ENCODE assay signal across 12 cellular contexts in the genomic region with DNA sequence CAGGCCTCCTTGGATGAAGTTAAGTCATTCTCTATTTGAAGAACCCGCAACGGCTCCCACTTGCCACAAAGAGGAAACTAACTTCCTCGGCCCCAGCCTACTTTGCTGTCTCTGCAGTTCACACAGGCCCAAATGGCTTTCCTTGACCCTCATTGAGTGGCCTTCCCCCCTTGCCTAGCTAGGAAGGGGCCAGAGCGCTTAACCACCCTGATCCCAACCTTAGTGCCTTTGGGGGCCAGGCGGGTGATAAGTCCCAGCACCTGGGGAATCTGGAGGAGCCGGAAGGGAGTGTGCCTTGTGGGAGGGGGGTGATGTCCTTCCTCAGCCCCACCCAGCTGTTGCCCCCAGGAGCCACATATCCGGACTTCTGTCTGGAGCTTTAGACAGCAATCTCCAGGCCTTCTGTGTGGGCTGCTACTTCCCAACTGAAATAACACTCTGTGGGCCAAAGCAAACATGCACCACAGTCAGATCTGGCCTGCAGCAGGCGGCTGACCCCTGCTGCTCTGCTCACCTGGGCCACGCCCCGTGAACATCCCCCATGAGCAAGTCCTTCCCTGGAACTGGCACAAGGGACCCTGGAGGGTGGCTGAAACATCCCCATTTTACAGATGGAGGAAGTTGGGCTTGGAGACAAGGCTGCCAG. TPM values are rescaled to one million over a fixed set of nuclear protein-coding genes. Genes with fewer than 3 reads are reported as not detected.
A peak's percentile ranks its signal among the peaks of the same experiment; 100 is the strongest.
DNase-seq lines count a peak whose midpoint lies in the region; ATAC-seq, FAIRE-seq and TF ChIP-seq lines count a peak whose summit lies in the region.
"Had no signal": no experiment of that assay in that cellular context is flagged by ENCODE, and none has a peak within 500 bp of the region (broad histone marks: within the 10 kb centered on the region; RNA-seq: fewer than 3 reads in every experiment).

No MANE protein-coding gene starts in this region.

- no peak for ATAC-seq in activated naive CD8-positive, alpha-beta T cell treated with anti-CD3 and anti-CD28 coated beads, Interleukin-2, amount 10 ng/mL, durations not matched to agents 7 days and 5 days (ENCODE audit: low read depth)
- ATAC-seq in aorta (ENCODE audit: low FRiP score) (peak; percentile 51), GM21381 (IDR thresholded peaks at IDR 0.05; ENCODE audit: unreplicated experiment) (no peak)
- ATAC-seq: activated T-helper 17 cell treated with anti-CD3 and anti-CD28 coated beads, Interleukin-2, amount 50 U/mL, for 72 hours had no signal

- H3K4me1 ChIP-seq in breast epithelium: peaks cover 0 to 5% of the 10 kb centered on the region in 2 donors
- no peaks in the 10 kb centered on the region for H3K4me1 ChIP-seq in mammary epithelial cell (ENCODE audit: insufficient read depth, low read length)
- H3K4me1 ChIP-seq in liver (ENCODE audit: control insufficient read depth in 4 of 4, insufficient read depth in 4 of 4, low read length in 3 of 4): peaks cover 14 to 59% (median 50%) of the 10 kb centered on the region in 4 donors
- no peaks in the 10 kb centered on the region for H3K4me1 ChIP-seq in aorta (ENCODE audit: control insufficient read depth in 1 of 2, insufficient read depth in 2 of 2, low read length in 2 of 2)

- no peak overlapping the region for H3K4me2 ChIP-seq in mammary epithelial cell (ENCODE audit: insufficient read depth, low read depth, low read length)

- POLR2A ChIA-PET in activated naive CD8-positive, alpha-beta T cell treated with anti-CD3 and anti-CD28 coated beads, Interleukin-2, amount 10 ng/mL, durations not matched to agents 7 days and 5 days (lab: Charles Lee): interaction anchor here (0.6 kb wide), 1 partner anchor 49 kb away, joined by 3 read pairs; no protein-coding TSS in a partner anchor

- H3K27me3 ChIP-seq in breast epithelium (no peaks in the 10 kb centered on the region), mammary epithelial cell (ENCODE audit: insufficient read depth, low read length) (no peaks in the 10 kb centered on the region), liver (ENCODE audit: control insufficient read depth in 4 of 4, insufficient read depth in 4 of 4, low read length in 3 of 4) (no peaks in the 10 kb centered on the region), aorta (ENCODE audit: control insufficient read depth in 1 of 2, insufficient read depth in 2 of 2, low read length in 1 of 2) (no peaks in the 10 kb centered on the region)

- no peak for FAIRE-seq in RCC 7860 (lab: Jason Lieb, UNC)
- FAIRE-seq: TTC549 had no signal

- WGBS in mammary epithelial cell (ENCODE audit: low coverage, missing lambda C conversion rate): 67% methylated on average over 10 of the region's 10 CpGs
- 44% methylated on average over 10 of the region's 10 CpGs for WGBS in liver
- WGBS in aorta, 2 donors: 68 to 69% methylated on average over 10 of the region's 10 CpGs

- H2AFZ ChIP-seq in mammary epithelial cell (ENCODE audit: low read depth, low read length): no peak overlapping the region

- in situ Hi-C loops in mammary epithelial cell (cut with MboI; ENCODE audit: low sequenced_read_pairs in 2 of 2): no loop called here

- H4K20me1 ChIP-seq in mammary epithelial cell (ENCODE audit: insufficient read depth, low read length): no peaks in the 10 kb centered on the region

- no peaks in the 10 kb centered on the region for H3K36me3 ChIP-seq in breast epithelium
- no peaks in the 10 kb centered on the region for H3K36me3 ChIP-seq in mammary epithelial cell (ENCODE audit: insufficient read depth, low read length)
- peaks cover 0 to 2% (median 0%) of the 10 kb centered on the region in 4 donors for H3K36me3 ChIP-seq in liver (ENCODE audit: control insufficient read depth in 4 of 4, insufficient read depth in 3 of 4, low read depth in 1 of 4, low read length in 3 of 4)
- H3K36me3 ChIP-seq in aorta (ENCODE audit: control insufficient read depth in 1 of 2, insufficient read depth in 2 of 2, low read length in 1 of 2): peaks cover 0 to 2% of the 10 kb centered on the region in 2 donors

- peak overlapping the region; percentile 58 to 81 for H3K27ac ChIP-seq in breast epithelium
- H3K27ac ChIP-seq in mammary epithelial cell (ENCODE audit: insufficient read depth, low read depth, low read length): no peak overlapping the region
- peak overlapping the region; percentile 60 to 64 for H3K27ac ChIP-seq in liver (ENCODE audit: low read depth in 1 of 2, low read length in 2 of 2)
- no peak overlapping the region for H3K27ac ChIP-seq in aorta (ENCODE audit: low read depth in 1 of 2, low read length in 2 of 2)

- H3K9me3 ChIP-seq in breast epithelium (no peaks in the 10 kb centered on the region), mammary epithelial cell (replicated peaks; ENCODE audit: insufficient read depth, low read length) (no peaks in the 10 kb centered on the region), liver (ENCODE audit: control insufficient read depth in 4 of 4, low read length in 3 of 4) (no peaks in the 10 kb centered on the region), aorta (ENCODE audit: control insufficient read depth, low read length) (no peaks in the 10 kb centered on the region)

- no peak for TF ChIP-seq POLR2A in breast epithelium (IDR thresholded peaks at IDR 0.05)

- H3K4me3 Mint-ChIP-seq in activated naive CD8-positive, alpha-beta T cell treated with anti-CD3 and anti-CD28 coated beads, Interleukin-2, amount 10 ng/mL, durations not matched to agents 7 days and 5 days: no peak overlapping the region
- H3K4me3 Mint-ChIP-seq: activated T-helper 17 cell treated with anti-CD3 and anti-CD28 coated beads, Interleukin-2, amount 50 U/mL, for 72 hours had no signal

- no TSS peak for BruUV-seq in mammary epithelial cell (replicated peaks; lab: Mats Ljungman, UMichigan)

- H3K79me2 ChIP-seq in mammary epithelial cell (ENCODE audit: insufficient read depth, low read length): peaks cover 56% of the 10 kb centered on the region

- no peaks in the 10 kb centered on the region for H3K9me3 Mint-ChIP-seq in activated naive CD8-positive, alpha-beta T cell treated with anti-CD3 and anti-CD28 coated beads, Interleukin-2, amount 10 ng/mL, durations not matched to agents 7 days and 5 days
- H3K9me3 Mint-ChIP-seq: activated T-helper 17 cell treated with anti-CD3 and anti-CD28 coated beads, Interleukin-2, amount 50 U/mL, for 72 hours had no signal

- intact Hi-C loops in breast epithelium (cut with DNase I; ENCODE audit: low total_unique reads) (no loop called here), mammary epithelial cell (cut with micrococcal nuclease) (no loop called here), aorta (cut with DNase I) (no loop called here)

- peaks cover 9% of the 10 kb centered on the region for H3K4me1 Mint-ChIP-seq in activated naive CD8-positive, alpha-beta T cell treated with anti-CD3 and anti-CD28 coated beads, Interleukin-2, amount 10 ng/mL, durations not matched to agents 7 days and 5 days
- H3K4me1 Mint-ChIP-seq: activated T-helper 17 cell treated with anti-CD3 and anti-CD28 coated beads, Interleukin-2, amount 50 U/mL, for 72 hours had no signal

- H3K4me3 ChIP-seq in breast epithelium: no peak overlapping the region
- no peak overlapping the region for H3K4me3 ChIP-seq in mammary epithelial cell (replicated peaks in 1 of 3; ENCODE audit: insufficient read depth in 1 of 3, low read depth in 2 of 3, low read length in 3 of 3)
- no peak overlapping the region for H3K4me3 ChIP-seq in liver (ENCODE audit: low read depth in 1 of 3, low read length in 3 of 3)
- no peak overlapping the region for H3K4me3 ChIP-seq in aorta (ENCODE audit: low read length in 2 of 2)

- dilution Hi-C loops in mammary epithelial cell (cut with HindIII; ENCODE audit: low sequenced_read_pairs): loop anchor here (5.0 kb wide), 1 partner anchor 101 kb away; the partner anchor contains the start of gene CLPTM1

- DNase-seq in breast epithelium (ENCODE audit: low spot score in 2 of 2): no peak
- no peak for DNase-seq in mammary epithelial cell
- no peak for DNase-seq in activated naive CD8-positive, alpha-beta T cell treated with anti-CD3 and anti-CD28 coated beads, Interleukin-2, amount 10 ng/mL, durations not matched to agents 7 days and 5 days
- peak in 1 of 2 donors; percentile 64 for DNase-seq in aorta
- no peak for DNase-seq in AG08396 (ENCODE audit: low spot score)
- DNase-seq in RCC 7860 (ENCODE audit: low spot score): no peak
- DNase-seq: effector memory CD4-positive, alpha-beta T cell; NCI-H446 had no signal

- TF ChIP-seq RAD21 in liver (IDR thresholded peaks at IDR 0.05): peak in 1 of 2 donors; percentile 25

- H3K27ac Mint-ChIP-seq in activated naive CD8-positive, alpha-beta T cell treated with anti-CD3 and anti-CD28 coated beads, Interleukin-2, amount 10 ng/mL, durations not matched to agents 7 days and 5 days: peak overlapping the region; percentile 22
- H3K27ac Mint-ChIP-seq: activated T-helper 17 cell treated with anti-CD3 and anti-CD28 coated beads, Interleukin-2, amount 50 U/mL, for 72 hours had no signal

- TF ChIP-seq CTCF in breast epithelium (IDR thresholded peaks at IDR 0.05): no peak
- no peak for TF ChIP-seq CTCF in mammary epithelial cell (conservative IDR thresholded peaks at IDR 0.05 in 1 of 2, IDR thresholded peaks at IDR 0.05 in 1 of 2; ENCODE audit: extremely low read depth in 1 of 2, insufficient read depth in 1 of 2, low read depth in 1 of 2, low read length in 2 of 2)
- no peak for TF ChIP-seq CTCF in liver (IDR thresholded peaks at IDR 0.05; ENCODE audit: low read depth, low read length, missing input control)

- H3K27me3 Mint-ChIP-seq in activated naive CD8-positive, alpha-beta T cell treated with anti-CD3 and anti-CD28 coated beads, Interleukin-2, amount 10 ng/mL, durations not matched to agents 7 days and 5 days: peaks cover 12% of the 10 kb centered on the region
- H3K27me3 Mint-ChIP-seq: activated T-helper 17 cell treated with anti-CD3 and anti-CD28 coated beads, Interleukin-2, amount 50 U/mL, for 72 hours had no signal

- H3K9ac ChIP-seq in mammary epithelial cell (ENCODE audit: insufficient read depth, low read length): no peak overlapping the region
- no peak overlapping the region for H3K9ac ChIP-seq in liver (ENCODE audit: low read depth in 1 of 2, low read length in 2 of 2)

- no peaks in the 10 kb centered on the region for H3K36me3 Mint-ChIP-seq in activated naive CD8-positive, alpha-beta T cell treated with anti-CD3 and anti-CD28 coated beads, Interleukin-2, amount 10 ng/mL, durations not matched to agents 7 days and 5 days

- CTCF ChIA-PET in mammary epithelial cell (lab: Charles Lee; ENCODE audit: low non-redundant PET): no interaction called here

RNA-seq across cellular contexts. Expression of gene NECTIN2, which starts 10.5 kb away (rescaled TPM):
- total RNA-seq in breast epithelium: 100 to 1,000 TPM in 1 of 3 donors, 10 to 100 TPM in 2; 28.0 to 114 (median 86.6) TPM
- total RNA-seq in mammary epithelial cell: 10 to 100 TPM; 51.0 to 74.5 TPM
- 48.6 TPM for polyA plus RNA-seq in mammary epithelial cell
- 66.6 TPM for polyA minus RNA-seq in mammary epithelial cell
- total RNA-seq in activated naive CD8-positive, alpha-beta T cell treated with anti-CD3 and anti-CD28 coated beads, Interleukin-2, amount 10 ng/mL, durations not matched to agents 7 days and 5 days: 1 to 10 TPM; 1.9 to 2.4 TPM
- total RNA-seq in liver: 10 to 100 TPM; 49.4 to 54.9 TPM
- polyA plus RNA-seq in liver: 10 to 100 TPM; 56.2 to 77.5 TPM
- total RNA-seq in aorta: 10 to 100 TPM; 88.2 to 97.8 TPM
- 10 to 100 TPM; 27.8 to 49.5 TPM for polyA plus RNA-seq in aorta

RNA-seq across cellular contexts. Expression of gene TOMM40, which starts 34.5 kb away (rescaled TPM):
- total RNA-seq in breast epithelium (10 to 100 TPM; 32.9 to 48.2 (median 39.7) TPM), mammary epithelial cell (100 to 1,000 TPM in 1 of 2 donors, 10 to 100 TPM in 1; 51.3 to 110 TPM), liver (10 to 100 TPM; 28.3 to 34.4 TPM), aorta (10 to 100 TPM; 22.3 to 23.6 TPM)
- polyA plus RNA-seq in mammary epithelial cell (132 TPM), liver (10 to 100 TPM; 27.0 to 33.0 TPM), aorta (10 to 100 TPM in 1 of 2 donors, 1 to 10 TPM in 1; 8.9 to 14.8 TPM)
- polyA minus RNA-seq in mammary epithelial cell: 66.3 TPM
- 10 to 100 TPM; 50.3 to 53.5 TPM for total RNA-seq in activated naive CD8-positive, alpha-beta T cell treated with anti-CD3 and anti-CD28 coated beads, Interleukin-2, amount 10 ng/mL, durations not matched to agents 7 days and 5 days

RNA-seq across cellular contexts. Expression of gene BCAM, which starts 47.7 kb away (rescaled TPM):
- total RNA-seq in breast epithelium: 100 to 1,000 TPM in 1 of 3 donors, 10 to 100 TPM in 2; 17.1 to 102 (median 75.4) TPM
- 100 to 1,000 TPM; 114 to 120 TPM for total RNA-seq in mammary epithelial cell
- polyA plus RNA-seq in mammary epithelial cell: 45.1 TPM
- polyA minus RNA-seq in mammary epithelial cell: 51.0 TPM
- not detected for total RNA-seq in activated naive CD8-positive, alpha-beta T cell treated with anti-CD3 and anti-CD28 coated beads, Interleukin-2, amount 10 ng/mL, durations not matched to agents 7 days and 5 days
- 10 to 100 TPM; 15.1 to 87.4 TPM for total RNA-seq in liver
- polyA plus RNA-seq in liver: 10 to 100 TPM; 10.5 to 23.1 TPM
- 100 to 1,000 TPM; 146 to 161 TPM for total RNA-seq in aorta
- polyA plus RNA-seq in aorta: 100 to 1,000 TPM in 1 of 2 donors, 10 to 100 TPM in 1; 43.1 to 109 TPM
- total RNA-seq: activated T-helper 17 cell treated with anti-CD3 and anti-CD28 coated beads, Interleukin-2, amount 50 U/mL, for 72 hours had no signal

RNA-seq across cellular contexts. Expression of gene APOE, which starts 49.0 kb away (rescaled TPM):
- total RNA-seq in breast epithelium (1,000 to 10,000 TPM in 2 of 3 donors, 100 to 1,000 TPM in 1; 439 to 1,162 (median 1,092) TPM), mammary epithelial cell (100 to 1,000 TPM in 1 of 2 donors, 10 to 100 TPM in 1; 11.9 to 202 TPM), liver (1,000 to 10,000 TPM; 1,884 to 3,491 TPM), aorta (100 to 1,000 TPM in 1 of 2 donors, 10 to 100 TPM in 1; 96.1 to 105 TPM)
- polyA plus RNA-seq in mammary epithelial cell (19.9 TPM), liver (1,000 to 10,000 TPM; 3,935 to 5,263 TPM), aorta (100 to 1,000 TPM; 207 to 455 TPM)
- 1.4 TPM for polyA minus RNA-seq in mammary epithelial cell
- total RNA-seq in activated naive CD8-positive, alpha-beta T cell treated with anti-CD3 and anti-CD28 coated beads, Interleukin-2, amount 10 ng/mL, durations not matched to agents 7 days and 5 days: 10 to 100 TPM; 10.5 to 12.9 TPM

RNA-seq across cellular contexts. Expression of gene APOC1, which starts 57.8 kb away (rescaled TPM):
- 100 to 1,000 TPM in 1 of 3 donors, 10 to 100 TPM in 2; 59.0 to 285 (median 78.7) TPM for total RNA-seq in breast epithelium
- total RNA-seq in mammary epithelial cell: 10 to 100 TPM in 1 of 2 donors, 1 to 10 TPM in 1; 1.0 to 13.6 TPM
- polyA plus RNA-seq in mammary epithelial cell: 11.9 TPM
- polyA minus RNA-seq in mammary epithelial cell: 7.6 TPM
- 10 to 100 TPM; 11.6 to 12.7 TPM for total RNA-seq in activated naive CD8-positive, alpha-beta T cell treated with anti-CD3 and anti-CD28 coated beads, Interleukin-2, amount 10 ng/mL, durations not matched to agents 7 days and 5 days
- total RNA-seq in liver: 1,000 to 10,000 TPM in 1 of 2 donors, 100 to 1,000 TPM in 1; 612 to 1,996 TPM
- polyA plus RNA-seq in liver: over 10,000 TPM in 1 of 2 donors, 1,000 to 10,000 TPM in 1; 3,937 to 10,095 TPM
- total RNA-seq in aorta: 10 to 100 TPM; 14.8 to 22.2 TPM
- 100 to 1,000 TPM in 1 of 2 donors, 1 to 10 TPM in 1; 7.4 to 127 TPM for polyA plus RNA-seq in aorta

Comparison
In these comparisons a context has a peak if more than half of its experiments do, and no peak if none do; other contexts are left out.
1. H3K27ac ChIP-seq: peak in breast epithelium (2 of 2) and liver (2 of 2); none in mammary epithelial cell (single experiment) and aorta (0 of 2).
2. RNA of gene NECTIN2, which starts 10.5 kb away (total RNA-seq): 88.2 to 97.8 TPM in aorta, 28.0 to 114 TPM in breast epithelium, 51.0 to 74.5 TPM in mammary epithelial cell and 49.4 to 54.9 TPM in liver; 1.9 to 2.4 TPM in activated naive CD8-positive, alpha-beta T cell treated with anti-CD3 and anti-CD28 coated beads, Interleukin-2, amount 10 ng/mL, durations not matched to agents 7 days and 5 days; every median in the first group is over 4 times any median in the second.
3. RNA of gene BCAM, which starts 47.7 kb away (total RNA-seq): 146 to 161 TPM in aorta, 114 to 120 TPM in mammary epithelial cell, 15.1 to 87.4 TPM in liver and 17.1 to 102 TPM in breast epithelium; not detected in activated naive CD8-positive, alpha-beta T cell treated with anti-CD3 and anti-CD28 coated beads, Interleukin-2, amount 10 ng/mL, durations not matched to agents 7 days and 5 days; every median in the first group is over 10 times any median in the second.